In genomic region chr1:147080671-147081394, GRCh38 we compare ENCODE assay signal across 1 cellular context.
TF ChIP-seq lines count a peak whose summit lies in the region.

No MANE protein-coding gene starts in this region.

TF ChIP-seq in H1, 55 proteins besides CTCF, POLR2A, EP300 and RAD21:
- no peak for TF ChIP-seq CHD7 (IDR thresholded peaks at IDR 0.05; ENCODE audit: insufficient replicate concordance, low read length)
- no peak for TF ChIP-seq BACH1 (IDR thresholded peaks at IDR 0.05; ENCODE audit: low read length)
- TF ChIP-seq SUZ12 (IDR thresholded peaks at IDR 0.05; ENCODE audit: low read length): peak; percentile 94
- no peak for TF ChIP-seq CHD2 (IDR thresholded peaks at IDR 0.05; ENCODE audit: low read length)
- TF ChIP-seq TBP (IDR thresholded peaks at IDR 0.05; ENCODE audit: low read depth, low read length): 0 out of 2 replicates have a peak, but pooled peaks have one; percentile 15
- no peak for TF ChIP-seq POLR2AphosphoS5 (IDR thresholded peaks at IDR 0.05; ENCODE audit: low read depth, low read length)
- peak; percentile 34 for TF ChIP-seq RNF2 (IDR thresholded peaks at IDR 0.05; ENCODE audit: borderline replicate concordance, low read depth, low read length, missing control alignments, poor library complexity, severe bottlenecking)
- TF ChIP-seq ZNF274 (IDR thresholded peaks at IDR 0.05; ENCODE audit: borderline replicate concordance, extremely low read depth, low read length): no peak
- no peak for TF ChIP-seq TAF1 (IDR thresholded peaks at IDR 0.05; ENCODE audit: low read depth, low read length)
- no peak for TF ChIP-seq SRF (IDR thresholded peaks at IDR 0.05; ENCODE audit: low read depth, low read length)
- no peak for TF ChIP-seq FOSL1 (IDR thresholded peaks at IDR 0.05; ENCODE audit: insufficient read depth, low read depth, low read length)
- TF ChIP-seq TCF12 (IDR thresholded peaks at IDR 0.05; ENCODE audit: low read depth, low read length): 0 out of 2 replicates have a peak, but pooled peaks have one; percentile 37
- peak; percentile 93 for TF ChIP-seq EZH2 (IDR thresholded peaks at IDR 0.05; ENCODE audit: low read depth, low read length, severe bottlenecking)
- peak; percentile 34 for TF ChIP-seq KDM4A (IDR thresholded peaks at IDR 0.05; ENCODE audit: low read depth, low read length, severe bottlenecking)
